Comparison of ENCODE assay signal across 19 cellular contexts in genomic region chr9:86187121-86187520, GRCh38.
DNase-seq lines count a peak whose midpoint lies in the region; ATAC-seq, FAIRE-seq and TF ChIP-seq lines count a peak whose summit lies in the region.
"Had no signal": no experiment of that assay in that cellular context is flagged by ENCODE, and none has a peak within 500 bp of the region (broad histone marks: within the 10 kb centered on the region; RNA-seq: fewer than 3 reads in every experiment).

No MANE protein-coding gene starts in this region.

- TF ChIP-seq RAD21 in H1 (IDR thresholded peaks at IDR 0.05 in 1 of 2, conservative IDR thresholded peaks at IDR 0.05 in 1 of 2; ENCODE audit: low read depth in 2 of 2, low read length in 2 of 2): peak; percentile 67 to 75

- H3K79me2 ChIP-seq in H1 (ENCODE audit: control insufficient read depth in 1 of 2, insufficient read depth in 2 of 2, low read length in 2 of 2) (no peaks in the 10 kb centered on the region), osteoblast (ENCODE audit: insufficient read depth, low read length) (no peaks in the 10 kb centered on the region)

- no peak overlapping the region for H3K4ac ChIP-seq in H1 (replicated peaks; ENCODE audit: insufficient read length, low read depth, low read length)

- H3K27me3 ChIP-seq in H1 (replicated peaks in 1 of 4; ENCODE audit: control insufficient read depth in 3 of 4, extremely low read depth in 1 of 4, insufficient read depth in 3 of 4, low read length in 3 of 4) (no peaks in the 10 kb centered on the region; a peak in 1 of 7 replicates), osteoblast (ENCODE audit: insufficient read depth, low read length) (no peaks in the 10 kb centered on the region)
- H3K27me3 ChIP-seq: pancreas, suprapubic skin had no signal

- H3K18ac ChIP-seq in H1 (ENCODE audit: extremely low read depth, low read length): no peak overlapping the region

- WGBS in H1 (ENCODE audit: extremely low coverage in 1 of 2, insufficient coverage in 1 of 2, insufficient read length in 1 of 2, insufficient replicate concordance in 2 of 2, low coverage in 1 of 2, low lambda C conversion rate in 2 of 2, missing lambda C conversion rate in 1 of 2), 2 experiments: 40% methylated on average over 3 of the region's 3 CpGs; no CpG with 5 or more reads in 1 of the 2 experiments

- no peak overlapping the region for H4K5ac ChIP-seq in H1 (ENCODE audit: insufficient read length, low read depth, low read length)

- no peak overlapping the region for H4K8ac ChIP-seq in H1 (ENCODE audit: extremely low read depth, insufficient read depth, low read length)

- DNase-seq in NCI-H2196 (lab: John Stamatoyannopoulos, UW; ENCODE audit: unreplicated experiment) (peak; percentile 25), NCI-H2196 treated with DMSO at 0.1 percent for 48 hours (lab: John Stamatoyannopoulos, UW; ENCODE audit: unreplicated experiment) (no peak), NCI-H1092 treated with DMSO at 0.1 percent for 48 hours (lab: John Stamatoyannopoulos, UW) (peak; percentile 66), H1 (ENCODE audit: low read depth in 1 of 2, low spot score in 2 of 2) (peak in 1 of 2 experiments; percentile 55), osteoblast (ENCODE audit: insufficient read length, low spot score, missing footprints) (peak; percentile 21), NCI-H510A treated with DMSO at 0.1 percent for 48 hours (lab: John Stamatoyannopoulos, UW) (no peak)
- no peak for DNase-seq in activated T-cell treated with anti-CD3 and anti-CD28 coated beads, Interleukin-2, amount 50 U/mL, for 72 hours
- DNase-seq in activated CD8-positive, alpha-beta T cell treated with anti-CD3 and anti-CD28 coated beads, Interleukin-2, amount 10 ng/mL, durations not matched to agents 7 days and 5 days: no peak
- DNase-seq: activated CD8-positive, alpha-beta T cell treated with anti-CD3 and anti-CD28 coated beads for 36 hours; activated naive CD8-positive, alpha-beta T cell treated with anti-CD3 and anti-CD28 coated beads, Interleukin-2, amount 10 ng/mL, durations not matched to agents 7 days and 5 days; hippocampal formation; NCI-H1105; pancreas; stimulated activated CD4-positive, alpha-beta T cell treated with anti-CD3 and anti-CD28 coated beads, Interleukin-4, amount 100 ng/mL, for 1 hour; stimulated activated CD8-positive, alpha-beta memory T cell treated with anti-CD3 and anti-CD28 coated beads, Interleukin-4, amount 100 ng/mL, for 48 hours had no signal

- H3K23me2 ChIP-seq in H1 (ENCODE audit: low read depth, low read length): no peaks in the 10 kb centered on the region

- H3K4me3 Mint-ChIP-seq in activated T-cell treated with anti-CD3 and anti-CD28 coated beads, Interleukin-2, amount 50 U/mL, for 72 hours: no peak overlapping the region
- H3K4me3 Mint-ChIP-seq in activated CD8-positive, alpha-beta T cell treated with anti-CD3 and anti-CD28 coated beads, Interleukin-2, amount 10 ng/mL, durations not matched to agents 7 days and 5 days: no peak overlapping the region
- H3K4me3 Mint-ChIP-seq: activated CD8-positive, alpha-beta T cell treated with anti-CD3 and anti-CD28 coated beads for 36 hours; activated naive CD8-positive, alpha-beta T cell treated with anti-CD3 and anti-CD28 coated beads, Interleukin-2, amount 10 ng/mL, durations not matched to agents 7 days and 5 days; activated T-helper 1 cell treated with anti-CD3 and anti-CD28 coated beads, Interleukin-12 subunit alpha, Interleukin-12 subunit beta, Interleukin-2, Interleukin-4 antibody, amounts not matched to agents 30 ng/mL and 10 ng/mL and 1 ng/mL, durations not matched to agents 14 hours and 24 hours and 36 hours had no signal

- no peaks in the 10 kb centered on the region; the same call in 1 of the 2 replicates for H3K79me1 ChIP-seq in H1 (ENCODE audit: low read depth, low read length)

- CTCF ChIA-PET in H1 (lab: Charles Lee; ENCODE audit: partially characterized antibody): interaction anchor here (0.7 to 3.5 kb wide), 11 partner anchors 10 to 145 kb away, joined by 3 to 14 read pairs (median 4); no protein-coding TSS in a partner anchor
- CTCF ChIA-PET in activated CD8-positive, alpha-beta T cell treated with anti-CD3 and anti-CD28 coated beads, Interleukin-2, amount 10 ng/mL, durations not matched to agents 7 days and 5 days (lab: Charles Lee): no interaction called here

- H4K20me1 ChIP-seq in H1 (replicated peaks in 1 of 2; ENCODE audit: control insufficient read depth in 1 of 2, insufficient read depth in 2 of 2, low read length in 2 of 2) (no peaks in the 10 kb centered on the region), osteoblast (ENCODE audit: insufficient read depth, low read length) (no peaks in the 10 kb centered on the region)

- H3K9me3 ChIP-seq in H1 (ENCODE audit: insufficient read depth in 2 of 2, low read depth in 1 of 2, low read length in 1 of 2) (peaks cover 3 to 4% of the 10 kb centered on the region in 2 experiments; a peak in 2 of 4 replicates), osteoblast (ENCODE audit: low read depth, low read length) (no peaks in the 10 kb centered on the region)
- H3K9me3 ChIP-seq: pancreas, suprapubic skin had no signal

- no peak overlapping the region for H2BK12ac ChIP-seq in H1 (ENCODE audit: low read depth, low read length)

- H3K56ac ChIP-seq in H1 (replicated peaks; ENCODE audit: insufficient read length, low read depth, low read length): no peak overlapping the region

- H4K91ac ChIP-seq in H1 (replicated peaks; ENCODE audit: insufficient read length, low read length): no peak overlapping the region

- H2BK120ac ChIP-seq in H1 (replicated peaks; ENCODE audit: low read depth, low read length): no peak overlapping the region

- TF ChIP-seq CTCF in H1 (IDR thresholded peaks at IDR 0.05; ENCODE audit: control extremely low read depth in 1 of 3, insufficient read depth in 1 of 3, low read depth in 1 of 3, low read length in 3 of 3) (peak; percentile 9 to 63 (median 53)), osteoblast (IDR thresholded peaks at IDR 0.05; ENCODE audit: extremely low read depth, low read depth, low read length) (no peak)

- no peak for TF ChIP-seq POLR2A in H1 (IDR thresholded peaks at IDR 0.05; ENCODE audit: control extremely low read depth in 1 of 2, low read depth in 2 of 2, low read length in 2 of 2)

- H3K4me1 ChIP-seq in H1 (replicated peaks in 1 of 4; ENCODE audit: control insufficient read depth in 3 of 4, insufficient read depth in 4 of 4, low read length in 3 of 4) (peaks cover under 1 to 7% (median 6%) of the 10 kb centered on the region in 4 experiments; a peak in 4 of 7 replicates), osteoblast (ENCODE audit: insufficient read depth, low read length) (peaks cover 4% of the 10 kb centered on the region)
- H3K4me1 ChIP-seq: HAP-1, pancreas, suprapubic skin had no signal

- H3K9me3 Mint-ChIP-seq in activated T-cell treated with anti-CD3 and anti-CD28 coated beads, Interleukin-2, amount 50 U/mL, for 72 hours: peaks cover 1 to 11% of the 10 kb centered on the region in 2 donors
- H3K9me3 Mint-ChIP-seq in activated CD8-positive, alpha-beta T cell treated with anti-CD3 and anti-CD28 coated beads, Interleukin-2, amount 10 ng/mL, durations not matched to agents 7 days and 5 days (ENCODE audit: insufficient read depth): no peaks in the 10 kb centered on the region

- H2AFZ ChIP-seq in H1 (ENCODE audit: low read length) (no peak overlapping the region), osteoblast (ENCODE audit: low read length) (no peak overlapping the region)

- peak; percentile 11 to 74; a peak in 2 of 3 replicates for TF ChIP-seq EP300 in H1 (IDR thresholded peaks at IDR 0.05; ENCODE audit: borderline replicate concordance in 1 of 2, low read depth in 2 of 2, low read length in 2 of 2)

- no peak overlapping the region for H3K23ac ChIP-seq in H1 (ENCODE audit: insufficient read length)

- no peaks in the 10 kb centered on the region for H3K36me3 ChIP-seq in H1 (ENCODE audit: control insufficient read depth in 2 of 4, insufficient read depth in 4 of 4, low read length in 3 of 4)
- H3K36me3 ChIP-seq in osteoblast (ENCODE audit: insufficient read depth, low read length): no peaks in the 10 kb centered on the region
- H3K36me3 ChIP-seq: HAP-1, pancreas, suprapubic skin had no signal

- H3K27me3 Mint-ChIP-seq in activated T-cell treated with anti-CD3 and anti-CD28 coated beads, Interleukin-2, amount 50 U/mL, for 72 hours (ENCODE audit: low read depth): peaks cover 18% of the 10 kb centered on the region
- peaks cover 6% of the 10 kb centered on the region for H3K27me3 Mint-ChIP-seq in activated CD8-positive, alpha-beta T cell treated with anti-CD3 and anti-CD28 coated beads, Interleukin-2, amount 10 ng/mL, durations not matched to agents 7 days and 5 days (ENCODE audit: low read depth)
- H3K27me3 Mint-ChIP-seq: activated CD8-positive, alpha-beta T cell treated with anti-CD3 and anti-CD28 coated beads for 36 hours had no signal

- no peak overlapping the region for H3K4me2 ChIP-seq in H1 (ENCODE audit: insufficient read depth in 1 of 2, low read depth in 2 of 2, low read length in 2 of 2)
- no peak overlapping the region for H3K4me2 ChIP-seq in osteoblast (ENCODE audit: insufficient read depth, low read length)

- FAIRE-seq in H1 (lab: Jason Lieb, UNC): peak; percentile 84
- FAIRE-seq: bronchial epithelial cell, pancreas had no signal

- no peak overlapping the region for H3K4me3 ChIP-seq in H1 (ENCODE audit: extremely low read depth in 1 of 4, insufficient read depth in 2 of 4, low read depth in 3 of 4, low read length in 4 of 4)
- no peak overlapping the region for H3K4me3 ChIP-seq in osteoblast (ENCODE audit: insufficient read depth, low read length)
- H3K4me3 ChIP-seq: HAP-1, pancreas, suprapubic skin had no signal

- peaks cover 0 to 3% of the 10 kb centered on the region in 2 donors for H3K36me3 Mint-ChIP-seq in activated T-cell treated with anti-CD3 and anti-CD28 coated beads, Interleukin-2, amount 50 U/mL, for 72 hours (ENCODE audit: insufficient read depth in 2 of 2)
- H3K36me3 Mint-ChIP-seq in activated CD8-positive, alpha-beta T cell treated with anti-CD3 and anti-CD28 coated beads, Interleukin-2, amount 10 ng/mL, durations not matched to agents 7 days and 5 days (ENCODE audit: low read depth): no peaks in the 10 kb centered on the region
- H3K36me3 Mint-ChIP-seq: activated naive CD8-positive, alpha-beta T cell treated with anti-CD3 and anti-CD28 coated beads, Interleukin-2, amount 10 ng/mL, durations not matched to agents 7 days and 5 days had no signal

- H2AK5ac ChIP-seq in H1 (ENCODE audit: low read depth, low read length): no peak overlapping the region

- POLR2A ChIA-PET in H1 (lab: Charles Lee; ENCODE audit: partially characterized antibody): interaction anchor here (0.9 to 1.4 kb wide), 3 partner anchors 87 to 163 kb away, joined by 3 to 5 read pairs (median 3); no protein-coding TSS in a partner anchor
- POLR2A ChIA-PET in activated CD8-positive, alpha-beta T cell treated with anti-CD3 and anti-CD28 coated beads, Interleukin-2, amount 10 ng/mL, durations not matched to agents 7 days and 5 days (lab: Charles Lee): no interaction called here

- H3K9ac ChIP-seq in H1 (replicated peaks in 1 of 4; ENCODE audit: extremely low read depth in 1 of 4, low read depth in 3 of 4, low read length in 3 of 4): no peak overlapping the region

- no peak overlapping the region for H2BK15ac ChIP-seq in H1 (ENCODE audit: low read length)

- no peak overlapping the region for H3K14ac ChIP-seq in H1 (ENCODE audit: insufficient read length)

- no peak overlapping the region for H2BK20ac ChIP-seq in H1 (ENCODE audit: low read length)

- H2BK5ac ChIP-seq in H1 (ENCODE audit: low read depth, low read length): no peak overlapping the region

- no peaks in the 10 kb centered on the region for H3K4me1 Mint-ChIP-seq in activated T-cell treated with anti-CD3 and anti-CD28 coated beads, Interleukin-2, amount 50 U/mL, for 72 hours (ENCODE audit: low read depth)
- H3K4me1 Mint-ChIP-seq in activated CD8-positive, alpha-beta T cell treated with anti-CD3 and anti-CD28 coated beads, Interleukin-2, amount 10 ng/mL, durations not matched to agents 7 days and 5 days (ENCODE audit: low read depth): no peaks in the 10 kb centered on the region
- H3K4me1 Mint-ChIP-seq: activated naive CD8-positive, alpha-beta T cell treated with anti-CD3 and anti-CD28 coated beads, Interleukin-2, amount 10 ng/mL, durations not matched to agents 7 days and 5 days had no signal

- ATAC-seq in activated T-cell treated with anti-CD3 and anti-CD28 coated beads, Interleukin-2, amount 50 U/mL, for 72 hours (replicated peaks in 1 of 2): no peak
- no peak for ATAC-seq in activated CD8-positive, alpha-beta T cell treated with anti-CD3 and anti-CD28 coated beads, Interleukin-2, amount 10 ng/mL, durations not matched to agents 7 days and 5 days
- ATAC-seq: activated CD8-positive, alpha-beta T cell treated with anti-CD3 and anti-CD28 coated beads for 36 hours had no signal

- no peak overlapping the region for H3K27ac ChIP-seq in H1 (ENCODE audit: low read depth, low read length)
- no peak overlapping the region for H3K27ac ChIP-seq in osteoblast (ENCODE audit: low read depth, low read length)
- H3K27ac ChIP-seq: pancreas, suprapubic skin had no signal

- H3K27ac Mint-ChIP-seq in activated T-cell treated with anti-CD3 and anti-CD28 coated beads, Interleukin-2, amount 50 U/mL, for 72 hours: no peak overlapping the region
- H3K27ac Mint-ChIP-seq in activated CD8-positive, alpha-beta T cell treated with anti-CD3 and anti-CD28 coated beads, Interleukin-2, amount 10 ng/mL, durations not matched to agents 7 days and 5 days: no peak overlapping the region
- H3K27ac Mint-ChIP-seq: activated CD8-positive, alpha-beta T cell treated with anti-CD3 and anti-CD28 coated beads for 36 hours; activated naive CD8-positive, alpha-beta T cell treated with anti-CD3 and anti-CD28 coated beads, Interleukin-2, amount 10 ng/mL, durations not matched to agents 7 days and 5 days; activated T-helper 1 cell treated with anti-CD3 and anti-CD28 coated beads, Interleukin-12 subunit alpha, Interleukin-12 subunit beta, Interleukin-2, Interleukin-4 antibody, amounts not matched to agents 30 ng/mL and 10 ng/mL and 1 ng/mL, durations not matched to agents 14 hours and 24 hours and 36 hours had no signal

Comparison
In these comparisons a context has a peak if more than half of its experiments do, and no peak if none do; other contexts are left out.
1. DNase-seq: peak in NCI-H2196 (single experiment), NCI-H1092 treated with DMSO at 0.1 percent for 48 hours (single experiment) and osteoblast (single experiment); none in NCI-H2196 treated with DMSO at 0.1 percent for 48 hours (single experiment), NCI-H510A treated with DMSO at 0.1 percent for 48 hours (single experiment), activated T-cell treated with anti-CD3 and anti-CD28 coated beads, Interleukin-2, amount 50 U/mL, for 72 hours (0 of 2) and activated CD8-positive, alpha-beta T cell treated with anti-CD3 and anti-CD28 coated beads, Interleukin-2, amount 10 ng/mL, durations not matched to agents 7 days and 5 days (single experiment).